In genomic region chr7:35906191-35906908, GRCh38 we compare ENCODE assay signal across 8 cellular contexts.
A peak's percentile ranks its signal among the peaks of the same experiment; 100 is the strongest.
DNase-seq lines count a peak whose midpoint lies in the region; ATAC-seq and TF ChIP-seq lines count a peak whose summit lies in the region.

No MANE protein-coding gene starts in this region.

- H3K36me3 Mint-ChIP-seq in activated naive CD8-positive, alpha-beta T cell treated with anti-CD3 and anti-CD28 coated beads, Interleukin-2, amount 50 U/mL, for 24 hours (ENCODE audit: low read depth), result peaks cover 13% of the 10 kb centered on the region

- H3K27me3 ChIP-seq in cardiac muscle cell, result no peaks in the 10 kb centered on the region

- peaks cover 10% of the 10 kb centered on the region for H3K4me1 Mint-ChIP-seq in activated naive CD8-positive, alpha-beta T cell treated with anti-CD3 and anti-CD28 coated beads, Interleukin-2, amount 50 U/mL, for 24 hours

- H3K27me3 Mint-ChIP-seq in activated naive CD8-positive, alpha-beta T cell treated with anti-CD3 and anti-CD28 coated beads, Interleukin-2, amount 50 U/mL, for 24 hours, result no peaks in the 10 kb centered on the region

- TF ChIP-seq CTCF in GM10248 (IDR thresholded peaks at IDR 0.05; ENCODE audit: control extremely low read depth, extremely low read depth, low read depth, missing control alignments), result peak; percentile 69
- peak; percentile 80 for TF ChIP-seq CTCF in cardiac muscle cell (IDR thresholded peaks at IDR 0.05; ENCODE audit: low read depth, low read length)

- H3K27ac Mint-ChIP-seq in activated naive CD8-positive, alpha-beta T cell treated with anti-CD3 and anti-CD28 coated beads, Interleukin-2, amount 50 U/mL, for 24 hours, result peak overlapping the region; percentile 47

- no peaks in the 10 kb centered on the region for H3K9me3 Mint-ChIP-seq in activated naive CD8-positive, alpha-beta T cell treated with anti-CD3 and anti-CD28 coated beads, Interleukin-2, amount 50 U/mL, for 24 hours

- peak overlapping the region; percentile 60 for H3K27ac ChIP-seq in cardiac muscle cell

- peaks cover 22% of the 10 kb centered on the region for H3K36me3 ChIP-seq in cardiac muscle cell

- H3K4me1 ChIP-seq in cardiac muscle cell (ENCODE audit: low read depth), result peaks cover 9% of the 10 kb centered on the region

- CTCF ChIA-PET in GM10248 (lab: Yijun Ruan, JAX), result interaction anchor here (0.7 to 2.9 kb wide), 37 partner anchors 10 to 634 kb away, joined by 3 to 25 read pairs (median 5); no protein-coding TSS in a partner anchor

- H3K9me3 ChIP-seq in cardiac muscle cell (ENCODE audit: low read depth), result no peaks in the 10 kb centered on the region

- no peak overlapping the region for H3K4me3 Mint-ChIP-seq in activated naive CD8-positive, alpha-beta T cell treated with anti-CD3 and anti-CD28 coated beads, Interleukin-2, amount 50 U/mL, for 24 hours

- ATAC-seq in HG02588 (IDR thresholded peaks at IDR 0.05; ENCODE audit: unreplicated experiment), result peak; percentile 79
- ATAC-seq in activated naive CD8-positive, alpha-beta T cell treated with anti-CD3 and anti-CD28 coated beads, Interleukin-2, amount 50 U/mL, for 24 hours, result peak; percentile 80

- no peak overlapping the region for H3K4me3 ChIP-seq in cardiac muscle cell

- DNase-seq in GM10248 (ENCODE audit: extremely low spot score) (peak; percentile 52), NCI-H1105 (lab: John Stamatoyannopoulos, UW) (peak; percentile 69), SKM-1 treated with dmso at 0.1 percent for 144 hours (lab: John Stamatoyannopoulos, UW; ENCODE audit: unreplicated experiment) (peak; percentile 50), cardiac muscle cell (ENCODE audit: low read depth in 1 of 2, low spot score in 1 of 2) (peak; percentile 86 to 89), putamen (ENCODE audit: low spot score) (peak; percentile 77), GOT3 (lab: John Stamatoyannopoulos, UW) (no peak)
- DNase-seq in activated naive CD8-positive, alpha-beta T cell treated with anti-CD3 and anti-CD28 coated beads, Interleukin-2, amount 50 U/mL, for 24 hours, result peak; percentile 55

- POLR2A ChIA-PET in GM10248 (lab: Yijun Ruan, JAX), result interaction anchor here (0.7 kb wide), 1 partner anchor 99 kb away, joined by 3 read pairs; no protein-coding TSS in a partner anchor
